13 cellular contexts compared by ENCODE assay signal in genomic region chr17:50118076-50118827, GRCh38. TPM values are rescaled to one million over a fixed set of nuclear protein-coding genes. Genes with fewer than 3 reads are reported as not detected.
DNase-seq lines count a peak whose midpoint lies in the region; ATAC-seq and TF ChIP-seq lines count a peak whose summit lies in the region.
"Had no signal": no experiment of that assay in that cellular context is flagged by ENCODE, and none has a peak within 500 bp of the region (broad histone marks: within the 10 kb centered on the region; RNA-seq: fewer than 3 reads in every experiment).

No MANE protein-coding gene starts in this region.

- H3K4me3 ChIP-seq in heart left ventricle: no peak overlapping the region

- WGBS in heart left ventricle, 4 donors: 84 to 87% (median 86%) methylated on average over 18 to 23 of the region's 23 CpGs

- no peaks in the 10 kb centered on the region for H3K9me3 ChIP-seq in heart left ventricle

- H3K27me3 ChIP-seq in heart left ventricle: peaks cover 0 to 36% (median 0%) of the 10 kb centered on the region in 9 donors

- ATAC-seq in Right ventricle myocardium inferior (no peak), heart left ventricle (no peak), GM18517 (IDR thresholded peaks at IDR 0.05; ENCODE audit: unreplicated experiment) (no peak)
- no peak for ATAC-seq in naive thymus-derived CD8-positive, alpha-beta T cell
- ATAC-seq in stimulated activated naive CD8-positive, alpha-beta T cell treated with anti-CD3 and anti-CD28 coated beads, Interleukin-15, amount 100 ng/mL, for 72 hours: no peak

- no peak for TF ChIP-seq CTCF in heart left ventricle (IDR thresholded peaks at IDR 0.05)

- DNase-seq in Right ventricle myocardium inferior (ENCODE audit: missing footprints): peak; percentile 68
- DNase-seq in heart left ventricle: no peak
- DNase-seq in cerebellum (ENCODE audit: low spot score): peak; percentile 82
- DNase-seq in naive thymus-derived CD8-positive, alpha-beta T cell: no peak
- no peak for DNase-seq in DMS79 (lab: John Stamatoyannopoulos, UW)
- no peak for DNase-seq in COR-L47 (lab: John Stamatoyannopoulos, UW)
- no peak for DNase-seq in stimulated activated naive CD8-positive, alpha-beta T cell treated with anti-CD3 and anti-CD28 coated beads, Interleukin-15, amount 100 ng/mL, for 72 hours
- DNase-seq: CD4-positive, alpha-beta T cell; NCI-H187; NCI-H226; NCI-H524 treated with DMSO at 0.1 percent for 48 hours had no signal

- peaks cover 11 to 19% (median 17%) of the 10 kb centered on the region in 4 donors for H3K4me1 Mint-ChIP-seq in naive thymus-derived CD8-positive, alpha-beta T cell
- peaks cover 17% of the 10 kb centered on the region for H3K4me1 Mint-ChIP-seq in stimulated activated naive CD8-positive, alpha-beta T cell treated with anti-CD3 and anti-CD28 coated beads, Interleukin-15, amount 100 ng/mL, for 72 hours

- H3K36me3 ChIP-seq in heart left ventricle: no peaks in the 10 kb centered on the region

- peaks cover 0 to 42% (median 10%) of the 10 kb centered on the region in 12 donors for H3K4me1 ChIP-seq in heart left ventricle

- no peaks in the 10 kb centered on the region for H3K36me3 Mint-ChIP-seq in naive thymus-derived CD8-positive, alpha-beta T cell

- intact Hi-C loops in Right ventricle myocardium inferior (cut with DNase I): loop anchor here (5.0 kb wide), 1 partner anchor 44 kb away; no protein-coding TSS in a partner anchor
- intact Hi-C loops in heart left ventricle (cut with DNase I): loop anchor here in 7 of 10 donors (5.0 to 10.0 kb wide), 3 partner anchors 44 to 64 kb away; partner anchors contain the start of gene SGCA (in 2 of the 7)

- peaks cover 22 to 73% (median 50%) of the 10 kb centered on the region in 5 donors for H3K27me3 Mint-ChIP-seq in naive thymus-derived CD8-positive, alpha-beta T cell
- peaks cover 82% of the 10 kb centered on the region for H3K27me3 Mint-ChIP-seq in stimulated activated naive CD8-positive, alpha-beta T cell treated with anti-CD3 and anti-CD28 coated beads, Interleukin-15, amount 100 ng/mL, for 72 hours

- POLR2A ChIA-PET in naive thymus-derived CD8-positive, alpha-beta T cell (lab: Charles Lee): interaction anchor here (1.4 to 1.5 kb wide), 2 partner anchors 23 to 29 kb away, joined by 4 to 7 read pairs; no protein-coding TSS in a partner anchor

- H3K27ac Mint-ChIP-seq in naive thymus-derived CD8-positive, alpha-beta T cell: no peak overlapping the region
- H3K27ac Mint-ChIP-seq in stimulated activated naive CD8-positive, alpha-beta T cell treated with anti-CD3 and anti-CD28 coated beads, Interleukin-15, amount 100 ng/mL, for 72 hours: no peak overlapping the region
- H3K27ac Mint-ChIP-seq: CD4-positive, alpha-beta T cell had no signal

- peak overlapping the region in 6 of 10 donors; percentile 3 to 67 (median 20) for H3K4me3 Mint-ChIP-seq in naive thymus-derived CD8-positive, alpha-beta T cell
- no peak overlapping the region for H3K4me3 Mint-ChIP-seq in stimulated activated naive CD8-positive, alpha-beta T cell treated with anti-CD3 and anti-CD28 coated beads, Interleukin-15, amount 100 ng/mL, for 72 hours
- H3K4me3 Mint-ChIP-seq: CD4-positive, alpha-beta T cell had no signal

- H3K9me3 Mint-ChIP-seq in naive thymus-derived CD8-positive, alpha-beta T cell: no peaks in the 10 kb centered on the region
- no peaks in the 10 kb centered on the region for H3K9me3 Mint-ChIP-seq in stimulated activated naive CD8-positive, alpha-beta T cell treated with anti-CD3 and anti-CD28 coated beads, Interleukin-15, amount 100 ng/mL, for 72 hours
- H3K9me3 Mint-ChIP-seq: CD4-positive, alpha-beta T cell had no signal

- TF ChIP-seq POLR2A in heart left ventricle (IDR thresholded peaks at IDR 0.05): no peak

- H3K27ac ChIP-seq in heart left ventricle: no peak overlapping the region
- H3K27ac ChIP-seq: RWPE1 had no signal

RNA-seq across cellular contexts. Expression of gene SAMD14, which starts 11.7 kb away (rescaled TPM):
- total RNA-seq in Right ventricle myocardium inferior (1.7 TPM), heart left ventricle (1 to 10 TPM in 7 of 9 donors, under 1 TPM in 2; 0.44 to 3.9 (median 1.2) TPM), cerebellum (26.2 TPM)
- 1 to 10 TPM in 1 of 2 donors, under 1 TPM in 1; 0.72 to 2.8 TPM for polyA plus RNA-seq in heart left ventricle
- total RNA-seq in naive thymus-derived CD8-positive, alpha-beta T cell: under 1 TPM in 1 of 2 experiments, not detected in 1; 0.30 TPM
- not detected for polyA plus RNA-seq in naive thymus-derived CD8-positive, alpha-beta T cell

RNA-seq across cellular contexts. Expression of gene PDK2, which starts 23.1 kb away (rescaled TPM):
- total RNA-seq in Right ventricle myocardium inferior: 260 TPM
- total RNA-seq in heart left ventricle: 100 to 1,000 TPM; 142 to 490 (median 200) TPM
- 100 to 1,000 TPM; 125 to 173 TPM for polyA plus RNA-seq in heart left ventricle
- 21.3 TPM for total RNA-seq in cerebellum
- total RNA-seq in naive thymus-derived CD8-positive, alpha-beta T cell: 10 to 100 TPM; 44.4 to 45.3 TPM
- 10 to 100 TPM; 27.9 to 47.4 (median 40.4) TPM for polyA plus RNA-seq in naive thymus-derived CD8-positive, alpha-beta T cell

RNA-seq across cellular contexts. Expression of gene PPP1R9B, which starts 32.2 kb away (rescaled TPM):
- 38.4 TPM for total RNA-seq in Right ventricle myocardium inferior
- 10 to 100 TPM; 17.0 to 55.9 (median 31.3) TPM for total RNA-seq in heart left ventricle
- polyA plus RNA-seq in heart left ventricle: 10 to 100 TPM; 30.4 to 33.4 TPM
- total RNA-seq in cerebellum: 29.1 TPM
- total RNA-seq in naive thymus-derived CD8-positive, alpha-beta T cell: 10 to 100 TPM; 82.8 to 83.6 TPM
- polyA plus RNA-seq in naive thymus-derived CD8-positive, alpha-beta T cell: under 1 TPM; 0.29 to 0.84 (median 0.67) TPM

RNA-seq across cellular contexts. Expression of gene SGCA, which starts 47.6 kb away (rescaled TPM):
- total RNA-seq in Right ventricle myocardium inferior: 151 TPM
- 100 to 1,000 TPM; 110 to 224 (median 151) TPM for total RNA-seq in heart left ventricle
- polyA plus RNA-seq in heart left ventricle: 100 to 1,000 TPM in 1 of 2 donors, 10 to 100 TPM in 1; 96.5 to 225 TPM
- not detected for total RNA-seq in cerebellum
- not detected for total RNA-seq in naive thymus-derived CD8-positive, alpha-beta T cell
- polyA plus RNA-seq in naive thymus-derived CD8-positive, alpha-beta T cell: under 1 TPM in 1 of 3 donors, not detected in 2; 0.71 TPM
- total RNA-seq: CD4-positive, alpha-beta T cell had no signal

Comparison
In these comparisons a context has a peak if more than half of its experiments do, and no peak if none do; other contexts are left out.
1. DNase-seq: peak in Right ventricle myocardium inferior (single experiment) and cerebellum (single experiment); none in heart left ventricle (0 of 5), naive thymus-derived CD8-positive, alpha-beta T cell (0 of 10), DMS79 (single experiment), COR-L47 (single experiment) and stimulated activated naive CD8-positive, alpha-beta T cell treated with anti-CD3 and anti-CD28 coated beads, Interleukin-15, amount 100 ng/mL, for 72 hours (0 of 2).
2. H3K4me3 Mint-ChIP-seq: peak in naive thymus-derived CD8-positive, alpha-beta T cell (6 of 10); none in stimulated activated naive CD8-positive, alpha-beta T cell treated with anti-CD3 and anti-CD28 coated beads, Interleukin-15, amount 100 ng/mL, for 72 hours (0 of 2).